Comparison of ENCODE assay signal across 1 cellular context in the genomic region with DNA sequence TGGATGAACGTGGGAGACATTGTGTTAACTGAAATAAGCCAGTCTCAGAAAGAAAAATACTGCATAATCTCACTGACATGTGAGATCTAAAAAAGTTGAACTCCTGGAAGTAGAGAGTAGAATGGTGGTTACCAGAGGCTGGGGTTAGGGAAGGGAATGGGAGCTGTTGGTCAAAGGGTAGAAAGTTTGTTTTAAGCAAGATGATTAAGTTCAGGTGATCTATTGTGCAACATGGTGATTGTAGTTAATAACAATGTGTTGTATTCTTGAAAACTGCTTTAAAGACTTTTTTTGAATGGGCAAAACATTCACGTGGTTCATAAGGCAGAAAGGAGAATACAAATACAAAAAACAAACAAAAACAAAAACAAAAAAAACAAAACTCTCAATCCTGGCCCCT.
TF ChIP-seq lines count a peak whose summit lies in the region.

No MANE protein-coding gene starts in this region.

TF ChIP-seq in HepG2, 621 proteins besides CTCF, POLR2A, EP300 and RAD21:
- TF ChIP-seq SRF (IDR thresholded peaks at IDR 0.05; ENCODE audit: low read depth, low read length) (no peak), CEBPB (IDR thresholded peaks at IDR 0.05; ENCODE audit: borderline replicate concordance, low read depth, low read length) (peak; percentile 59), CEBPG (CRISPR knock-in tag; IDR thresholded peaks at IDR 0.05) (0 out of 2 replicates have a peak, but pooled peaks have one; percentile 4), ELK4 (CRISPR knock-in tag; IDR thresholded peaks at IDR 0.05; ENCODE audit: borderline replicate concordance) (no peak)
TF ChIP-seq in HepG2: peak in this region for 2.
